Comparison of ENCODE assay signal across 8 cellular contexts in genomic region chr10:47384148-47384921, GRCh38. TPM values are rescaled to one million over a fixed set of nuclear protein-coding genes. Genes with fewer than 3 reads are reported as not detected.
DNase-seq lines count a peak whose midpoint lies in the region; ATAC-seq and TF ChIP-seq lines count a peak whose summit lies in the region.

A gene with protein sequence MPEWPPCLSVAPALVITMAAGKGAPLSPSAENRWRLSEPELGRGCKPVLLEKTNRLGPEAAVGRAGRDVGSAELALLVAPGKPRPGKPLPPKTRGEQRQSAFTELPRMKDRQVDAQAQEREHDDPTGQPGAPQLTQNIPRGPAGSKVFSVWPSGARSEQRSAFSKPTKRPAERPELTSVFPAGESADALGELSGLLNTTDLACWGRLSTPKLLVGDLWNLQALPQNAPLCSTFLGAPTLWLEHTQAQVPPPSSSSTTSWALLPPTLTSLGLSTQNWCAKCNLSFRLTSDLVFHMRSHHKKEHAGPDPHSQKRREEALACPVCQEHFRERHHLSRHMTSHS (minus strand): TSS chr10:47384293. CDS start chr10:47368829, 15,464 bp downstream.

- POLR2A ChIA-PET in PC-9 (lab: Charles Lee; ENCODE audit: unreplicated experiment) = interaction anchor here (0.6 to 1.1 kb wide), 8 partner anchors 10 to 341 kb away, joined by 3 to 11 read pairs (median 6); no protein-coding TSS in a partner anchor

- no peaks in the 10 kb centered on the region; the same call in 1 of the 2 replicates for H3K36me3 ChIP-seq in HUES48 (ENCODE audit: control insufficient read depth, insufficient read depth, low read length)
- peaks cover under 1% of the 10 kb centered on the region; the same call in 1 of the 2 replicates for H3K36me3 ChIP-seq in PC-9 (ENCODE audit: low read depth)
- H3K36me3 ChIP-seq in esophagus squamous epithelium = no peaks in the 10 kb centered on the region

- H3K79me2 ChIP-seq in PC-9 (ENCODE audit: low read depth) = no peaks in the 10 kb centered on the region

- intact Hi-C loops in PC-9 (cut with micrococcal nuclease; ENCODE audit: unreplicated experiment) (loop anchor here (1.0 to 2.0 kb wide), 2 partner anchors 22 kb away; no protein-coding TSS in a partner anchor), esophagus squamous epithelium (cut with DNase I) (loop anchor here (5.0 kb wide), 1 partner anchor 1102 kb away; no protein-coding TSS in a partner anchor)

- TSS peak; percentile 94 for BruUV-seq in PC-9 (replicated peaks; lab: Mats Ljungman, UMichigan)

- peak within 1 kb of the TSS; percentile 97 for H3K4me2 ChIP-seq in PC-9

- H3K9ac ChIP-seq in HUES48 (ENCODE audit: low read depth, low read length) = peak within 1 kb of the TSS; percentile 61

- no peaks in the 10 kb centered on the region for H4K20me1 ChIP-seq in PC-9 (ENCODE audit: insufficient read depth)

- H3K4me1 Mint-ChIP-seq in activated T-cell treated with anti-CD3 and anti-CD28 coated beads, Interleukin-2, amount 50 U/mL, for 72 hours (ENCODE audit: low read depth) = peaks cover 15% of the 10 kb centered on the region

- WGBS in esophagus squamous epithelium, 2 donors = 2 to 9% methylated on average over 7 to 9 of the region's 75 CpGs

- peaks cover 7 to 17% of the 10 kb centered on the region in 2 donors for H3K36me3 Mint-ChIP-seq in activated T-cell treated with anti-CD3 and anti-CD28 coated beads, Interleukin-2, amount 50 U/mL, for 72 hours (ENCODE audit: insufficient read depth in 2 of 2)

- peaks cover 9 to 10% of the 10 kb centered on the region in 2 donors for H3K9me3 Mint-ChIP-seq in activated T-cell treated with anti-CD3 and anti-CD28 coated beads, Interleukin-2, amount 50 U/mL, for 72 hours

- no peaks in the 10 kb centered on the region for H3K9me2 ChIP-seq in PC-9 (ENCODE audit: insufficient read depth)

- CTCF ChIA-PET in PC-9 (lab: Charles Lee) = interaction anchor here (1.0 kb wide), 3 partner anchors 12 to 22 kb away, joined by 3 to 7 read pairs (median 3); no protein-coding TSS in a partner anchor

- H3K27me3 Mint-ChIP-seq in activated T-cell treated with anti-CD3 and anti-CD28 coated beads, Interleukin-2, amount 50 U/mL, for 72 hours (ENCODE audit: low read depth) = peaks cover 73% of the 10 kb centered on the region

- peaks cover 3% of the 10 kb centered on the region; the same call in 1 of the 2 replicates for H3K9me3 ChIP-seq in HUES48 (ENCODE audit: control insufficient read depth, insufficient read depth, low read length)
- 0 out of 2 replicates have a peak, but pooled peaks cover 4% of the 10 kb centered on the region for H3K9me3 ChIP-seq in PC-9 (ENCODE audit: insufficient read depth, low read depth)
- no peaks in the 10 kb centered on the region for H3K9me3 ChIP-seq in esophagus squamous epithelium

- H3K4me3 Mint-ChIP-seq in activated T-cell treated with anti-CD3 and anti-CD28 coated beads, Interleukin-2, amount 50 U/mL, for 72 hours = peak within 1 kb of the TSS; percentile 83 to 96

- H3F3A ChIP-seq in PC-9 (ENCODE audit: insufficient read depth, low read depth) = peaks cover 8% of the 10 kb centered on the region; the same call in 1 of the 2 replicates

- H3K4me1 ChIP-seq in HUES48 (ENCODE audit: control insufficient read depth, insufficient read depth, low read length) (peaks cover 25% of the 10 kb centered on the region), PC-9 (replicated peaks; ENCODE audit: insufficient read depth) (peaks cover 21% of the 10 kb centered on the region), esophagus squamous epithelium (peaks cover 7 to 18% (median 7%) of the 10 kb centered on the region in 3 donors)

- peak within 1 kb of the TSS; percentile 91 for H3K4me3 ChIP-seq in HUES48 (ENCODE audit: low read depth, low read length)
- H3K4me3 ChIP-seq in PC-9 = peak within 1 kb of the TSS; percentile 81
- peak within 1 kb of the TSS; percentile 67 to 97 (median 82) for H3K4me3 ChIP-seq in esophagus squamous epithelium

- no peak; the same call in 1 of the 2 replicates for TF ChIP-seq CTCF in PC-9 (conservative IDR thresholded peaks at IDR 0.05)
- peak in 1 of 6 experiments; percentile 12 for TF ChIP-seq CTCF in esophagus squamous epithelium (IDR thresholded peaks at IDR 0.05)

- peak within 1 kb of the TSS; percentile 79 for H3K27ac ChIP-seq in HUES48 (ENCODE audit: low read depth, low read length)
- H3K27ac ChIP-seq in PC-9 = peak within 1 kb of the TSS; percentile 54
- peak within 1 kb of the TSS; percentile 80 to 89 (median 86) for H3K27ac ChIP-seq in esophagus squamous epithelium

- peak; percentile 94 for ATAC-seq in GM21447 (IDR thresholded peaks at IDR 0.05; ENCODE audit: unreplicated experiment)
- peak; percentile 96 to 97 for ATAC-seq in activated T-cell treated with anti-CD3 and anti-CD28 coated beads, Interleukin-2, amount 50 U/mL, for 72 hours (replicated peaks in 1 of 2)

- peak in 1 of 4 donors; percentile 23 for TF ChIP-seq POLR2A in esophagus squamous epithelium (IDR thresholded peaks at IDR 0.05)

- H3K27me3 ChIP-seq in HUES48 (ENCODE audit: control insufficient read depth, insufficient read depth, low read length) (peaks cover 10% of the 10 kb centered on the region), PC-9 (ENCODE audit: insufficient read depth, low read depth) (no peaks in the 10 kb centered on the region), esophagus squamous epithelium (no peaks in the 10 kb centered on the region)

- peak within 1 kb of the TSS; percentile 81 for H2AFZ ChIP-seq in PC-9

- DNase-seq in COR-L47 (lab: John Stamatoyannopoulos, UW) (peak; percentile 65), PC-9 (peak; percentile 83 to 97), esophagus squamous epithelium (lab: John Stamatoyannopoulos, UW) (no peak), myocyte (ENCODE audit: low read depth) (peak; percentile 84)
- peak; percentile 79 to 83 for DNase-seq in activated T-cell treated with anti-CD3 and anti-CD28 coated beads, Interleukin-2, amount 50 U/mL, for 72 hours
- DNase-seq in stimulated activated CD8-positive, alpha-beta memory T cell treated with anti-CD3 and anti-CD28 coated beads, Interleukin-7, amount 100 ng/mL, for 1 hour (ENCODE audit: low read depth in 2 of 2) = peak; percentile 40 to 49

- peak within 1 kb of the TSS; percentile 47 for H3K27ac Mint-ChIP-seq in activated T-cell treated with anti-CD3 and anti-CD28 coated beads, Interleukin-2, amount 50 U/mL, for 72 hours

RNA-seq across cellular contexts. Expression of the gene that starts here (rescaled TPM):
- total RNA-seq in PC-9 (2021) (11.4 and 18.1 TPM in 2 replicates), esophagus squamous epithelium (1 to 10 TPM in 1 of 4 donors, under 1 TPM in 3; 0.29 to 1.4 (median 0.73) TPM), myocyte (0.19 and 0.31 TPM in 2 replicates)
- under 1 TPM; 0.36 to 0.46 TPM for total RNA-seq in activated T-cell treated with anti-CD3 and anti-CD28 coated beads, Interleukin-2, amount 50 U/mL, for 72 hours
- 0.03 TPM for polyA plus RNA-seq in myocyte (2012)

Comparison
In these comparisons a context has a peak if more than half of its experiments do, and no peak if none do; other contexts are left out.
1. Peak in DNase-seq and ATAC-seq in activated T-cell treated with anti-CD3 and anti-CD28 coated beads, Interleukin-2, amount 50 U/mL, for 72 hours; RNA of the gene not detected or under 1 TPM.
2. Peak in DNase-seq in myocyte; RNA of the gene not detected or under 1 TPM.